ENCODE assay signal across 1 cellular context in the genomic region with DNA sequence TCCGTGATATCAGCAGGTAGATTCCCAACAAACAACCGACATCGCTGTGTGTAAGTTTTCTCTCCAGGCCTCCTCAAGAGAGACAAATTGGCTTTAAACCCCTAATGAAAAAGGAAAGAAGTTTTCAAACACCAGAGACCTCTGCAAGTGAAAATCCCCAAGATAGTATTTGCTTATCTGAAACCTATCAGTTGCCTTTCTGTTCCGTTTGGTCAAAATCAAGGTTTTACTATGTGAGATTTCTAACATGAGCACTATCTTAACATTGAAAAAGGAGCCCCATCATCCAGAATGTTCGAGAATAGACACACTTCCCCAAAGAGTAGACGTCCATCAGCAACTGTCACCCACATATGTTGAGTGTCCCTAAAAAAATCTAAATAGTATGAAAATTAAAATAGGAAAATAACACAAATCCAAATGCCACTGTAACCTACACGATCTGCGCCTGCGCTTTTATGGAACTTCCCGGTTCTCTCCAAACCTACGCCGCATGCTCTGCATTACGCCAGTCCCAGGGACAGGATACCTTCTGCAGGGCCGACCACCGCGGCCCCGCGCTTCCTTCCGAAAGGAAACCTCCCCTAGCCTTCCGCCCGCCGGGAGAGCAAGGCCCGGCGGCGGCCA.
TF ChIP-seq lines count a peak whose summit lies in the region.

No MANE protein-coding gene starts in this region.

TF ChIP-seq in IMR-90, 13 proteins besides CTCF, POLR2A, EP300 and RAD21 (continued from another document):
- TF ChIP-seq BHLHE40 (IDR thresholded peaks at IDR 0.05; ENCODE audit: low read depth, low read length): no peak
- no peak for TF ChIP-seq MAFK (IDR thresholded peaks at IDR 0.05; ENCODE audit: low read depth, low read length)
- TF ChIP-seq NFE2L2 (IDR thresholded peaks at IDR 0.05; ENCODE audit: low read depth, low read length): no peak
- TF ChIP-seq CHD1 (IDR thresholded peaks at IDR 0.05; ENCODE audit: low read depth, low read length): no peak
- TF ChIP-seq RCOR1 (IDR thresholded peaks at IDR 0.05; ENCODE audit: insufficient replicate concordance, low read length): no peak
- TF ChIP-seq MXI1 (IDR thresholded peaks at IDR 0.05; ENCODE audit: borderline replicate concordance, low read depth, low read length): no peak
- TF ChIP-seq, protein P1, sequence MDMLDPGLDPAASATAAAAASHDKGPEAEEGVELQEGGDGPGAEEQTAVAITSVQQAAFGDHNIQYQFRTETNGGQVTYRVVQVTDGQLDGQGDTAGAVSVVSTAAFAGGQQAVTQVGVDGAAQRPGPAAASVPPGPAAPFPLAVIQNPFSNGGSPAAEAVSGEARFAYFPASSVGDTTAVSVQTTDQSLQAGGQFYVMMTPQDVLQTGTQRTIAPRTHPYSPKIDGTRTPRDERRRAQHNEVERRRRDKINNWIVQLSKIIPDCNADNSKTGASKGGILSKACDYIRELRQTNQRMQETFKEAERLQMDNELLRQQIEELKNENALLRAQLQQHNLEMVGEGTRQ (IDR thresholded peaks at IDR 0.05; ENCODE audit: low read depth, low read length): no peak
